In the genomic region with DNA sequence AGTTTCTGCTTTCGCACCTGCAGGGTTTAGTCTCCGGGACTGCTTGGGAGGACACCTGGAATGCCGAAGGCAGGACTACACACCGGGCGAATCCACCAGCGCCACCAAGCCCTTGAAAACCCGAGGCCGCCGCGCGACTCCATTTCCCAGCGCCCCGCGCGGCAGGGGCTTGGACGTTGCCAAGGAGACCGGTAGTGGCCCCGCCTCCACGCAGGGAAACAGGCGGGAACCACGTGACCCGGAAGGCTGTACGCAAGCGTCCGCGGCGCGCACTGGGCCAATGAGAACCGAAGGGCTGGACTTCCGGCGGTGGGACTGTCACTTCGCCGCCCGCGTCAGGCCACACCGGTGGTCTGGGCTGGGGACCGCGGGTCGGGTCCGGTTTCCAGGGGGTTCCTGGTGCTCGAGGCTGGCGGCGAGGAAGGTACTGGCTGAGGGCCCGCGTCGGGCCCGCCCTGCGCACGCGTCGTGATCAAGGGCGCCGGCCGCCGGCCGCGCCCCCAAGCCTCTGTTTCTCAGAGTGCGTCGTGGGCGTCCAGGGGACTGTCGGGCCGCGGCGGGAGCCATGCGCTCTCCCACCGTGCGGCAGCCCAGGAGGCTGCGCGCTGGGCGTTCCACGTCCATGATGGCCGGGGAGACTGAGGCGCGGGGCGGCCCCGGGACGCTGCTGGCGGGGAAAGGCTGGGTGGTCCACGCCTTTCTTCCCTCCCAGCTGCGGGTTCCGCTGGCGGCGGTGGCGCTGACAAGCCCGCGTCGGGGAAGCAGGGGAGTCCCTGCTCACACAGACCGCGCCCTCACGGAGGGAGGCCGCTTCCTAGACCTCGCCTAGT, we compare ENCODE assay signal across 8 cellular contexts.
DNase-seq lines count a peak whose midpoint lies in the region; ATAC-seq and TF ChIP-seq lines count a peak whose summit lies in the region.

ZNF324 (plus strand) TSS at position 321 of the 830 bp plus-strand sequence. CDS start 2,106 bp downstream, outside the sequence.

- peaks cover 9% of the 10 kb centered on the region for H3K36me3 Mint-ChIP-seq in central memory CD8-positive, alpha-beta T cell (ENCODE audit: insufficient read depth)

- H3K4me3 Mint-ChIP-seq in central memory CD8-positive, alpha-beta T cell: peak within 1 kb of the TSS; percentile 85

- H3K27me3 Mint-ChIP-seq in central memory CD8-positive, alpha-beta T cell: no peaks in the 10 kb centered on the region

- DNase-seq in AG09319 (ENCODE audit: extremely low read depth, low read depth) (peak; percentile 82), NCI-H446 (lab: John Stamatoyannopoulos, UW) (peak; percentile 93 to 99), islet precursor cell (peak; percentile 99)
- peak; percentile 97 for DNase-seq in activated CD4-positive, CD25-positive, alpha-beta regulatory T cell treated with anti-CD3 and anti-CD28 coated beads, Interleukin-2, amount 50 U/mL, for 16 hours (ENCODE audit: low read depth, low spot score)
- DNase-seq in central memory CD8-positive, alpha-beta T cell (ENCODE audit: low spot score in 2 of 2): peak; percentile 95 to 96
- peak; percentile 94 to 95 for DNase-seq in stimulated activated CD4-positive, alpha-beta T cell treated with anti-CD3 and anti-CD28 coated beads, Interleukin-15, amount 100 ng/mL, for 1 hour (ENCODE audit: low read depth in 1 of 2, low spot score in 1 of 2)

- peaks cover 20% of the 10 kb centered on the region for H3K4me1 Mint-ChIP-seq in central memory CD8-positive, alpha-beta T cell

- TF ChIP-seq CTCF in AG09319 (IDR thresholded peaks at IDR 0.05; ENCODE audit: low read depth, low read length): no peak

- H3K27ac Mint-ChIP-seq in central memory CD8-positive, alpha-beta T cell (ENCODE audit: low read depth): peak within 1 kb of the TSS; percentile 85

- no peaks in the 10 kb centered on the region for H3K9me3 Mint-ChIP-seq in central memory CD8-positive, alpha-beta T cell

- peak; percentile 96 for ATAC-seq in GM19025 (IDR thresholded peaks at IDR 0.05; ENCODE audit: low read depth, unreplicated experiment)
- peak; percentile 89 for ATAC-seq in HG03342 (IDR thresholded peaks at IDR 0.05; ENCODE audit: unreplicated experiment)
- peak; percentile 96 for ATAC-seq in central memory CD8-positive, alpha-beta T cell (replicated peaks; ENCODE audit: extremely low read depth, poor library complexity, severe bottlenecking)

Comparison
In these comparisons a context has a peak if more than half of its experiments do, and no peak if none do; other contexts are left out.
1. Peak in every context shown above with its lines: DNase-seq and ATAC-seq.